Comparison of ENCODE assay signal across 15 cellular contexts in the genomic region with DNA sequence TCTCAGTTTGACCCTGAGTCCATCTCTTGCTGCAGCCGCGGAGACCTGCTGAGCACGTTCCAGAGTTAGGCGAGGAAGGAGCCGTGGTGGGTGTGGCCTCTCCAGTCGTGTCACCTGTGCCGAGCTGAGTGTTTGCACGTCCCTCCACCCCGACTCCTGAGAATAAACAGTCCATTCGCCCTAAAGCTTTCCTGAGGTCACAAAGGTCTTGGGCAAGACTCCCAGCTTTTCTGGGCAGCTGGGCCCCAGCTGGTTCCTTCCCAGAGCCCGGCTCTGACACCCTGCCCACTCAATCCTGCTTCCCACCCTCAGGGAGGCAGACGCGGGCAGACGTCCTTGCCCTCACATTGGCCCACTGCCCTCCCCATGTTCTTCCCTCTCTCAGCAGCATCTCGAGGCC.
DNase-seq lines count a peak whose midpoint lies in the region; ATAC-seq and TF ChIP-seq lines count a peak whose summit lies in the region.
"Had no signal": no experiment of that assay in that cellular context is flagged by ENCODE, and none has a peak within 500 bp of the region (broad histone marks: within the 10 kb centered on the region; RNA-seq: fewer than 3 reads in every experiment).

No MANE protein-coding gene starts in this region.

- H3K27ac ChIP-seq in HEK293 (ENCODE audit: extremely low read depth, low read depth, low read length), result no peak overlapping the region
- H3K27ac ChIP-seq: C4-2B had no signal

- POLR2A ChIA-PET in HEK293 (lab: Yijun Ruan, JAX) (no interaction called here), HEK293T (lab: Yijun Ruan, JAX) (no interaction called here)

- H3K9me3 ChIP-seq in HEK293 (ENCODE audit: control insufficient read depth, insufficient read depth, low read depth, low read length), result peaks cover 12% of the 10 kb centered on the region
- H3K9me3 ChIP-seq in mucosa of descending colon, result no peaks in the 10 kb centered on the region
- H3K9me3 ChIP-seq: BE2C had no signal

- CTCF ChIA-PET in HEK293 (lab: Yijun Ruan, JAX), result interaction anchor here (1.0 kb wide), 1 partner anchor 158 kb away, joined by 3 read pairs; no protein-coding TSS in a partner anchor
- CTCF ChIA-PET in HEK293T (lab: Yijun Ruan, JAX), result interaction anchor here (1.2 kb wide), 1 partner anchor 9 kb away, joined by 3 read pairs; no protein-coding TSS in a partner anchor

- no peak for TF ChIP-seq CTCF in HEK293 (tag by site-specific recombination; IDR thresholded peaks at IDR 0.05)
- TF ChIP-seq CTCF in mucosa of descending colon (IDR thresholded peaks at IDR 0.05), result no peak

- peak; percentile 74 for ATAC-seq in esophagus mucosa
- peak; percentile 41 for ATAC-seq in mucosa of descending colon
- no peak for ATAC-seq in HG03097 (IDR thresholded peaks at IDR 0.05; ENCODE audit: low FRiP score, unreplicated experiment)
- ATAC-seq: GM12878 had no signal

- H3K4me3 ChIP-seq in HEK293 (ENCODE audit: low read depth, low read length) (no peak overlapping the region), mucosa of descending colon (no peak overlapping the region)
- H3K4me3 ChIP-seq: GM12878 had no signal

- peak in 1 of 3 donors; percentile 21 for DNase-seq in mucosa of descending colon
- no peak for DNase-seq in NOMO-1 treated with DMSO at 0.1 percent for 48 hours (lab: John Stamatoyannopoulos, UW; ENCODE audit: unreplicated experiment)
- no peak for DNase-seq in amygdala (lab: John Stamatoyannopoulos, UW)
- DNase-seq in HEK293T (ENCODE audit: extremely low spot score), result no peak
- DNase-seq: BE2C; CD4-positive, alpha-beta memory T cell; DMS79; GOT3; HCEC 1CT; IMR-90 had no signal

- intact Hi-C loops in mucosa of descending colon (cut with DNase I, micrococcal nuclease), result no loop called here

- H3K4me1 ChIP-seq in HEK293 (ENCODE audit: control insufficient read depth, insufficient read depth, low read length) (no peaks in the 10 kb centered on the region), mucosa of descending colon (ENCODE audit: low read depth) (no peaks in the 10 kb centered on the region)
- H3K4me1 ChIP-seq: BE2C had no signal

- H3K36me3 ChIP-seq in HEK293 (ENCODE audit: control insufficient read depth in 2 of 2, insufficient read depth in 1 of 2, low read length in 2 of 2) (no peaks in the 10 kb centered on the region), mucosa of descending colon (ENCODE audit: low read depth) (no peaks in the 10 kb centered on the region)
- H3K36me3 ChIP-seq: BE2C had no signal

TF ChIP-seq in HEK293, 187 proteins besides CTCF, POLR2A, EP300 and RAD21:
- no peak for TF ChIP-seq ZNF561 (tag by site-specific recombination; IDR thresholded peaks at IDR 0.05; ENCODE audit: borderline replicate concordance)
- TF ChIP-seq WT1 (tag by site-specific recombination; IDR thresholded peaks at IDR 0.05), result no peak
- TF ChIP-seq ZFHX2 (tag by site-specific recombination; conservative IDR thresholded peaks at IDR 0.05), result peak; percentile 58
- TF ChIP-seq EGR2 (tag by site-specific recombination; IDR thresholded peaks at IDR 0.05; ENCODE audit: low read depth), result peak; percentile 43; the same call in 1 of the 2 replicates
- TF ChIP-seq ZNF510 (tag by site-specific recombination; IDR thresholded peaks at IDR 0.05; ENCODE audit: insufficient replicate concordance), result no peak
- no peak for TF ChIP-seq ZIC2 (tag by site-specific recombination; IDR thresholded peaks at IDR 0.05)

TF ChIP-seq in HEK293T, 16 proteins besides CTCF, POLR2A, EP300 and RAD21:
- TF ChIP-seq BHLHE40 (IDR thresholded peaks at IDR 0.05; ENCODE audit: borderline replicate concordance) (no peak), ZNF384 (IDR thresholded peaks at IDR 0.05) (no peak), L3MBTL2 (conservative IDR thresholded peaks at IDR 0.05) (no peak), NFRKB (IDR thresholded peaks at IDR 0.05) (no peak), CTBP1 (IDR thresholded peaks at IDR 0.05; ENCODE audit: borderline replicate concordance) (no peak), SUZ12 (IDR thresholded peaks at IDR 0.05) (no peak), ARNT (IDR thresholded peaks at IDR 0.05) (no peak), FOXA1 (IDR thresholded peaks at IDR 0.05) (no peak)
- TF ChIP-seq, protein P1, sequence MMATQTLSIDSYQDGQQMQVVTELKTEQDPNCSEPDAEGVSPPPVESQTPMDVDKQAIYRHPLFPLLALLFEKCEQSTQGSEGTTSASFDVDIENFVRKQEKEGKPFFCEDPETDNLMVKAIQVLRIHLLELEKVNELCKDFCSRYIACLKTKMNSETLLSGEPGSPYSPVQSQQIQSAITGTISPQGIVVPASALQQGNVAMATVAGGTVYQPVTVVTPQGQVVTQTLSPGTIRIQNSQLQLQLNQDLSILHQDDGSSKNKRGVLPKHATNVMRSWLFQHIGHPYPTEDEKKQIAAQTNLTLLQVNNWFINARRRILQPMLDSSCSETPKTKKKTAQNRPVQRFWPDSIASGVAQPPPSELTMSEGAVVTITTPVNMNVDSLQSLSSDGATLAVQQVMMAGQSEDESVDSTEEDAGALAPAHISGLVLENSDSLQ (IDR thresholded peaks at IDR 0.05), result no peak
TF ChIP-seq in HEK293T: peak in this region for 0.
